In genomic region chr16:16928532-16929101, GRCh38 we compare ENCODE assay signal across 34 cellular contexts.
"Had no signal": no experiment of that assay in that cellular context is flagged by ENCODE, and none has a peak within 500 bp of the region (broad histone marks: within the 10 kb centered on the region; RNA-seq: fewer than 3 reads in every experiment).

No MANE protein-coding gene starts in this region.

- H3K27me3 Mint-ChIP-seq: activated naive CD8-positive, alpha-beta T cell treated with anti-CD3 and anti-CD28 coated beads, Interleukin-2, amount 10 ng/mL, durations not matched to agents 7 days and 5 days had no signal

- H3K9me3 ChIP-seq: ascending aorta, Peyer's patch, SJSA1, SK-N-SH had no signal

- H3K4me1 ChIP-seq: ascending aorta, Peyer's patch, SJSA1 had no signal

- H3K27me3 ChIP-seq: ascending aorta, cardiac muscle cell, Peyer's patch had no signal

- H3K9me3 Mint-ChIP-seq: activated CD4-positive, alpha-beta memory T cell treated with anti-CD3 and anti-CD28 coated beads, Interleukin-2, amount 10 ng/mL, durations not matched to agents 7 days and 5 days; activated naive CD8-positive, alpha-beta T cell treated with anti-CD3 and anti-CD28 coated beads, Interleukin-2, amount 10 ng/mL, durations not matched to agents 7 days and 5 days; central memory CD8-positive, alpha-beta T cell; T-helper 1 cell treated with Interleukin-12 subunit alpha and Interleukin-12 subunit beta and Interleukin-4 antibody, amounts not matched to agents 30 μg/mL and 1 μg/mL, for 36 hours; T-helper 2 cell treated with Interferon-gamma antibody and Interleukin-4, amounts not matched to agents 5 μg/mL and 100 μg/mL, for 36 hours had no signal

- H3K4me1 Mint-ChIP-seq: activated CD4-positive, alpha-beta memory T cell treated with anti-CD3 and anti-CD28 coated beads, Interleukin-2, amount 10 ng/mL, durations not matched to agents 7 days and 5 days; activated naive CD8-positive, alpha-beta T cell treated with anti-CD3 and anti-CD28 coated beads, Interleukin-2, amount 10 ng/mL, durations not matched to agents 7 days and 5 days; central memory CD8-positive, alpha-beta T cell had no signal

- H3K27ac Mint-ChIP-seq: activated CD4-positive, alpha-beta memory T cell treated with anti-CD3 and anti-CD28 coated beads, Interleukin-2, amount 10 ng/mL, durations not matched to agents 7 days and 5 days; activated naive CD8-positive, alpha-beta T cell treated with anti-CD3 and anti-CD28 coated beads, Interleukin-2, amount 10 ng/mL, durations not matched to agents 7 days and 5 days; activated T-cell treated with anti-CD3 and anti-CD28 coated beads, Interleukin-2, amount 50 U/mL, for 72 hours; activated T-helper 17 cell treated with anti-CD3 and anti-CD28 coated beads, Interleukin-2, amount 50 U/mL, for 72 hours; T-helper 1 cell treated with Interleukin-12 subunit alpha and Interleukin-12 subunit beta and Interleukin-4 antibody, amounts not matched to agents 30 μg/mL and 1 μg/mL, for 36 hours; T-helper 2 cell treated with Interferon-gamma antibody and Interleukin-4, amounts not matched to agents 5 μg/mL and 100 μg/mL, for 36 hours had no signal

- H3K27ac ChIP-seq: ascending aorta, cardiac muscle cell, Peyer's patch, SJSA1, WERI-Rb-1 had no signal

- H3K36me3 ChIP-seq: ascending aorta, cardiac muscle cell, Peyer's patch, SJSA1, WERI-Rb-1 had no signal

- ATAC-seq: activated T-cell treated with anti-CD3 and anti-CD28 coated beads, Interleukin-2, amount 50 U/mL, for 72 hours; activated T-helper 17 cell treated with anti-CD3 and anti-CD28 coated beads, Interleukin-2, amount 50 U/mL, for 72 hours; PC-3 had no signal

- H3K4me3 Mint-ChIP-seq: activated CD4-positive, alpha-beta memory T cell treated with anti-CD3 and anti-CD28 coated beads, Interleukin-2, amount 10 ng/mL, durations not matched to agents 7 days and 5 days; activated naive CD8-positive, alpha-beta T cell treated with anti-CD3 and anti-CD28 coated beads, Interleukin-2, amount 10 ng/mL, durations not matched to agents 7 days and 5 days; activated T-cell treated with anti-CD3 and anti-CD28 coated beads, Interleukin-2, amount 50 U/mL, for 72 hours; activated T-helper 17 cell treated with anti-CD3 and anti-CD28 coated beads, Interleukin-2, amount 50 U/mL, for 72 hours; central memory CD8-positive, alpha-beta T cell; T-helper 1 cell treated with Interleukin-12 subunit alpha and Interleukin-12 subunit beta and Interleukin-4 antibody, amounts not matched to agents 30 μg/mL and 1 μg/mL, for 36 hours; T-helper 2 cell treated with Interferon-gamma antibody and Interleukin-4, amounts not matched to agents 5 μg/mL and 100 μg/mL, for 36 hours had no signal

- H3K36me3 Mint-ChIP-seq: activated naive CD8-positive, alpha-beta T cell treated with anti-CD3 and anti-CD28 coated beads, Interleukin-2, amount 10 ng/mL, durations not matched to agents 7 days and 5 days had no signal

- H3K4me3 ChIP-seq: ascending aorta, cardiac muscle cell, Peyer's patch, SJSA1 had no signal

- DNase-seq: activated CD4-positive, alpha-beta memory T cell treated with anti-CD3 and anti-CD28 coated beads, Interleukin-2, amount 10 ng/mL, durations not matched to agents 7 days and 5 days; activated CD4-positive, alpha-beta T cell treated with anti-CD3 and anti-CD28 coated beads for 1 hour; activated CD4-positive, alpha-beta T cell treated with anti-CD3 and anti-CD28 coated beads for 48 hours; activated CD4-positive, CD25-positive, alpha-beta regulatory T cell; activated effector memory CD4-positive, alpha-beta T cell treated with anti-CD3 and anti-CD28 coated beads, Interleukin-2, amount 50 U/mL, for 16 hours; activated naive CD4-positive, alpha-beta T cell; activated naive CD4-positive, alpha-beta T cell treated with anti-CD3 and anti-CD28 coated beads, Interleukin-2, amount 50 U/mL, for 16 hours; activated naive CD8-positive, alpha-beta T cell treated with anti-CD3 and anti-CD28 coated beads, Interleukin-2, amount 10 ng/mL, durations not matched to agents 7 days and 5 days; activated T-cell treated with anti-CD3 and anti-CD28 coated beads, Interleukin-2, amount 50 U/mL, for 1 hour; activated T-cell treated with anti-CD3 and anti-CD28 coated beads, Interleukin-2, amount 50 U/mL, for 72 hours; amygdala; NCI-H1092; NCI-H1436 treated with DMSO at 0.1 percent for 48 hours; NCI-H1694 treated with DMSO at 0.1 percent for 48 hours; NCI-H2029 treated with DMSO at 0.1 percent for 48 hours; NCI-H2107; NCI-H2171; NCI-H510A; NCI-H526; NCI-H748 treated with DMSO at 0.1 percent for 48 hours; NK-92 treated with Interleukin-12 subunit alpha and Interleukin-12 subunit beta, amount 100 ng/mL, for 24 hours; PC-3; Peyer's patch; RPMI8226; SHP77 treated with DMSO at 0.1 percent for 48 hours; SK-N-SH; WERI-Rb-1 had no signal
